Comparison of ENCODE assay signal across 10 cellular contexts in genomic region chr17:30323895-30324319, GRCh38. TPM values are rescaled to one million over a fixed set of nuclear protein-coding genes. Genes with fewer than 3 reads are reported as not detected.
DNase-seq lines count a peak whose midpoint lies in the region; ATAC-seq and TF ChIP-seq lines count a peak whose summit lies in the region.
"Had no signal": no experiment of that assay in that cellular context is flagged by ENCODE, and none has a peak within 500 bp of the region (broad histone marks: within the 10 kb centered on the region; RNA-seq: fewer than 3 reads in every experiment).

No MANE protein-coding gene starts in this region.

- H3K27me3 Mint-ChIP-seq in activated CD4-positive, alpha-beta T cell treated with anti-CD3 and anti-CD28 coated beads for 36 hours, result no peaks in the 10 kb centered on the region
- H3K27me3 Mint-ChIP-seq in WTC11 (ENCODE audit: low read depth), result no peaks in the 10 kb centered on the region

- no peaks in the 10 kb centered on the region for H3K27me3 ChIP-seq in adrenal gland

- CTCF ChIA-PET in activated CD4-positive, alpha-beta T cell treated with anti-CD3 and anti-CD28 coated beads for 36 hours (lab: Charles Lee), result interaction anchor here (0.6 to 1.9 kb wide), 7 partner anchors 11 to 219 kb away, joined by 3 to 11 read pairs (median 4); partner anchors contain the start of gene BLMH
- CTCF ChIA-PET in WTC11 (lab: Charles Lee), result interaction anchor here (1.7 kb wide), 1 partner anchor 12 kb away, joined by 4 read pairs; no protein-coding TSS in a partner anchor

- no peak for TF ChIP-seq POLR2A in adrenal gland (IDR thresholded peaks at IDR 0.05)

- H3K4me1 Mint-ChIP-seq in activated CD4-positive, alpha-beta T cell treated with anti-CD3 and anti-CD28 coated beads for 36 hours, result peaks cover 27% of the 10 kb centered on the region
- H3K4me1 Mint-ChIP-seq in WTC11, result no peaks in the 10 kb centered on the region

- H3K36me3 ChIP-seq in adrenal gland (replicated peaks in 1 of 2), result no peaks in the 10 kb centered on the region

- H3K36me3 Mint-ChIP-seq in activated CD4-positive, alpha-beta T cell treated with anti-CD3 and anti-CD28 coated beads for 36 hours (ENCODE audit: low read depth), result no peaks in the 10 kb centered on the region
- H3K36me3 Mint-ChIP-seq in WTC11, result no peaks in the 10 kb centered on the region

- H3K4me1 ChIP-seq in adrenal gland (replicated peaks in 1 of 2), result no peaks in the 10 kb centered on the region

- H3K9me3 ChIP-seq in adrenal gland (replicated peaks in 1 of 3), result no peaks in the 10 kb centered on the region

- TF ChIP-seq CTCF in adrenal gland (IDR thresholded peaks at IDR 0.05) (no peak), WTC11 (IDR thresholded peaks at IDR 0.05) (no peak)

- intact Hi-C loops in activated CD4-positive, alpha-beta T cell treated with anti-CD3 and anti-CD28 coated beads for 36 hours (cut with DNase I, micrococcal nuclease), result loop anchor here (1.0 to 5.0 kb wide), 4 partner anchors 8 to 38 kb away; no protein-coding TSS in a partner anchor
- intact Hi-C loops in adrenal gland (cut with DNase I), result no loop called here

- no peak overlapping the region for H3K27ac ChIP-seq in adrenal gland
- H3K27ac ChIP-seq: C4-2B had no signal

- H3K9me3 Mint-ChIP-seq in activated CD4-positive, alpha-beta T cell treated with anti-CD3 and anti-CD28 coated beads for 36 hours (ENCODE audit: low read depth), result no peaks in the 10 kb centered on the region
- H3K9me3 Mint-ChIP-seq in WTC11, result no peaks in the 10 kb centered on the region

- DNase-seq in activated CD4-positive, alpha-beta T cell treated with anti-CD3 and anti-CD28 coated beads for 36 hours, result peak; percentile 72
- DNase-seq in activated CD4-positive, alpha-beta T cell treated with anti-CD3 and anti-CD28 coated beads for 1 hour, result no peak
- DNase-seq in RPMI8226 (peak; percentile 49), adrenal gland (peak in 6 of 7 donors; percentile 27 to 67 (median 37)), WTC11 (ENCODE audit: low spot score) (no peak)
- peak; percentile 22 to 52 for DNase-seq in stimulated activated CD4-positive, alpha-beta T cell treated with anti-CD3 and anti-CD28 coated beads, Interleukin-2, amount 100 ng/mL, for 24 hours

- ATAC-seq in activated CD4-positive, alpha-beta T cell treated with anti-CD3 and anti-CD28 coated beads for 36 hours, result peak; percentile 99
- ATAC-seq in GM18861 (IDR thresholded peaks at IDR 0.05; ENCODE audit: unreplicated experiment) (no peak), HG03439 (IDR thresholded peaks at IDR 0.05; ENCODE audit: unreplicated experiment) (no peak), WTC11 (no peak)

- POLR2A ChIA-PET in activated CD4-positive, alpha-beta T cell treated with anti-CD3 and anti-CD28 coated beads for 36 hours (lab: Charles Lee), result interaction anchor here (0.7 kb wide), 1 partner anchor 40 kb away, joined by 3 read pairs; no protein-coding TSS in a partner anchor
- POLR2A ChIA-PET in WTC11 (lab: Charles Lee), result no interaction called here

- H3K27ac Mint-ChIP-seq in activated CD4-positive, alpha-beta T cell treated with anti-CD3 and anti-CD28 coated beads for 36 hours, result peak overlapping the region; percentile 79
- no peak overlapping the region for H3K27ac Mint-ChIP-seq in WTC11

- no peak overlapping the region for H3K4me3 Mint-ChIP-seq in activated CD4-positive, alpha-beta T cell treated with anti-CD3 and anti-CD28 coated beads for 36 hours
- H3K4me3 Mint-ChIP-seq in WTC11, result no peak overlapping the region

- H3K4me3 ChIP-seq in adrenal gland, result peak overlapping the region in 1 of 4 donors; percentile 10

TF ChIP-seq in WTC11, 78 proteins besides CTCF, POLR2A, EP300 and RAD21 (continues in another document):
- TF ChIP-seq PRDM15 (CRISPR knock-in tag; IDR thresholded peaks at IDR 0.05), result no peak
- TF ChIP-seq E2F1 (CRISPR knock-in tag; IDR thresholded peaks at IDR 0.05), result no peak
- no peak for TF ChIP-seq RORB (CRISPR knock-in tag; IDR thresholded peaks at IDR 0.05)
- TF ChIP-seq ZNF416 (CRISPR knock-in tag; IDR thresholded peaks at IDR 0.05), result no peak
- no peak for TF ChIP-seq EMX1 (CRISPR knock-in tag; IDR thresholded peaks at IDR 0.05)
- no peak for TF ChIP-seq NR3C1 (CRISPR knock-in tag; conservative IDR thresholded peaks at IDR 0.05; ENCODE audit: low read depth)
- no peak for TF ChIP-seq ZNF512 (CRISPR knock-in tag; IDR thresholded peaks at IDR 0.05; ENCODE audit: borderline replicate concordance)
- TF ChIP-seq ZNF263 (CRISPR knock-in tag; IDR thresholded peaks at IDR 0.05; ENCODE audit: low read depth), result no peak

RNA-seq across cellular contexts. Expression of gene TMIGD1, which starts 9.9 kb away (rescaled TPM):
- total RNA-seq in activated CD4-positive, alpha-beta T cell treated with anti-CD3 and anti-CD28 coated beads for 36 hours, result not detected
- total RNA-seq in adrenal gland (not detected), WTC11 (2021) (not detected in 3 replicates)
- polyA plus RNA-seq in adrenal gland, result not detected
- total RNA-seq: SK-MEL-5 had no signal

RNA-seq across cellular contexts. Expression of gene BLMH, which starts 32.2 kb away (rescaled TPM):
- 10 to 100 TPM; 54.3 to 74.5 TPM for total RNA-seq in activated CD4-positive, alpha-beta T cell treated with anti-CD3 and anti-CD28 coated beads for 36 hours
- total RNA-seq in adrenal gland (10 to 100 TPM; 13.9 to 35.3 (median 19.7) TPM), WTC11 (2021) (63.9 to 67.3 TPM (median 65.3 TPM) in 3 replicates)
- polyA plus RNA-seq in adrenal gland, result 10 to 100 TPM; 12.1 to 18.1 (median 13.4) TPM

RNA-seq across cellular contexts. Expression of gene CPD, which starts 54.8 kb away (rescaled TPM):
- 10 to 100 TPM; 29.0 to 36.3 TPM for total RNA-seq in activated CD4-positive, alpha-beta T cell treated with anti-CD3 and anti-CD28 coated beads for 36 hours
- total RNA-seq in adrenal gland (10 to 100 TPM; 30.9 to 52.8 (median 39.0) TPM), WTC11 (2021) (36.1 to 43.0 TPM (median 40.1 TPM) in 3 replicates)
- 10 to 100 TPM in 1 of 3 donors, 1 to 10 TPM in 2; 4.2 to 22.2 (median 5.1) TPM for polyA plus RNA-seq in adrenal gland

Comparison
In these comparisons a context has a peak if more than half of its experiments do, and no peak if none do; other contexts are left out.
1. DNase-seq: peak in activated CD4-positive, alpha-beta T cell treated with anti-CD3 and anti-CD28 coated beads for 36 hours (single experiment), RPMI8226 (single experiment), adrenal gland (6 of 7) and stimulated activated CD4-positive, alpha-beta T cell treated with anti-CD3 and anti-CD28 coated beads, Interleukin-2, amount 100 ng/mL, for 24 hours (2 of 2); none in activated CD4-positive, alpha-beta T cell treated with anti-CD3 and anti-CD28 coated beads for 1 hour (single experiment) and WTC11 (single experiment).
2. intact Hi-C loops: an anchor here in activated CD4-positive, alpha-beta T cell treated with anti-CD3 and anti-CD28 coated beads for 36 hours (1.0 to 5.0 kb wide); none called in adrenal gland.